ENCODE assay signal across 22 cellular contexts in genomic region chr18:53305471-53305870, GRCh38.
"Had no signal": no experiment of that assay in that cellular context is flagged by ENCODE, and none has a peak within 500 bp of the region (broad histone marks: within the 10 kb centered on the region; RNA-seq: fewer than 3 reads in every experiment).

No MANE protein-coding gene starts in this region.

- H3K36me3 ChIP-seq: colonic mucosa, esophagus muscularis mucosa, esophagus squamous epithelium, gastrocnemius medialis, gastroesophageal sphincter, heart left ventricle had no signal

- H3K4me3 ChIP-seq: colonic mucosa, coronary artery, dorsolateral prefrontal cortex, esophagus muscularis mucosa, esophagus squamous epithelium, gastrocnemius medialis, gastroesophageal sphincter, heart left ventricle had no signal

- H3K4me1 ChIP-seq: colonic mucosa, esophagus muscularis mucosa, esophagus squamous epithelium, foreskin keratinocyte, gastrocnemius medialis, gastroesophageal sphincter, heart left ventricle had no signal

- DNase-seq: colonic mucosa; cortex of kidney; dermis blood vessel endothelial cell; dorsolateral prefrontal cortex; effector CD4-positive, alpha-beta T cell; effector CD8-positive, alpha-beta T cell; effector memory CD4-positive, alpha-beta T cell; effector memory CD8-positive, alpha-beta T cell; endodermal cell; erythroblast; esophagus squamous epithelium; foreskin fibroblast; foreskin keratinocyte; foreskin melanocyte; gastrocnemius medialis; glutamatergic neuron; head of caudate nucleus; heart left ventricle had no signal

- H3K9me3 ChIP-seq: colonic mucosa, esophagus squamous epithelium, gastrocnemius medialis had no signal

- H3K27me3 ChIP-seq: colonic mucosa, dorsolateral prefrontal cortex, esophagus muscularis mucosa, esophagus squamous epithelium, foreskin keratinocyte, gastrocnemius medialis, gastroesophageal sphincter, heart left ventricle had no signal

- H3K27ac ChIP-seq: colonic mucosa, coronary artery, dorsolateral prefrontal cortex, epithelial cell of prostate, esophagus muscularis mucosa, esophagus squamous epithelium, foreskin keratinocyte, gastrocnemius medialis, gastroesophageal sphincter, heart left ventricle had no signal
